24 cellular contexts compared by ENCODE assay signal in genomic region chr15:61112231-61112630, GRCh38.
DNase-seq lines count a peak whose midpoint lies in the region; ATAC-seq and TF ChIP-seq lines count a peak whose summit lies in the region.
"Had no signal": no experiment of that assay in that cellular context is flagged by ENCODE, and none has a peak within 500 bp of the region (broad histone marks: within the 10 kb centered on the region; RNA-seq: fewer than 3 reads in every experiment).

No MANE protein-coding gene starts in this region.

- no peaks in the 10 kb centered on the region for H3K79me2 ChIP-seq in osteoblast (ENCODE audit: insufficient read depth, low read length)

- TF ChIP-seq CTCF in osteoblast (IDR thresholded peaks at IDR 0.05; ENCODE audit: extremely low read depth, low read depth, low read length) = no peak

- H3K27ac Mint-ChIP-seq in activated T-cell treated with anti-CD3 and anti-CD28 coated beads, Interleukin-2, amount 50 U/mL, for 72 hours = peak overlapping the region; percentile 50
- no peak overlapping the region for H3K27ac Mint-ChIP-seq in activated T-cell treated with anti-CD3 and anti-CD28 coated beads, Interleukin-2, amount 50 U/mL, for 24 hours
- H3K27ac Mint-ChIP-seq: effector memory CD8-positive, alpha-beta T cell had no signal

- H3K4me3 ChIP-seq in osteoblast (ENCODE audit: insufficient read depth, low read length) = no peak overlapping the region
- H3K4me3 ChIP-seq: BLaER1 treated with 17β-estradiol and CSF1 and Interleukin-3, amounts not matched to agents 10 nM and 100 nM; GM12878; heart left ventricle had no signal

- H3K9me3 ChIP-seq in osteoblast (ENCODE audit: low read depth, low read length) = no peaks in the 10 kb centered on the region
- H3K9me3 ChIP-seq: BLaER1 treated with 17β-estradiol and CSF1 and Interleukin-3, amounts not matched to agents 10 nM and 100 nM; heart left ventricle had no signal

- no peak for DNase-seq in activated T-cell treated with anti-CD3 and anti-CD28 coated beads, Interleukin-2, amount 50 U/mL, for 72 hours
- DNase-seq in activated T-cell treated with anti-CD3 and anti-CD28 coated beads, Interleukin-2, amount 50 U/mL, for 24 hours = no peak
- DNase-seq in hepatic stellate cell (ENCODE audit: low spot score) (peak; percentile 5), osteoblast (ENCODE audit: insufficient read length, low spot score, missing footprints) (no peak)
- DNase-seq: activated CD4-positive, alpha-beta T cell treated with anti-CD3 and anti-CD28 coated beads, Interleukin-2, amount 50 U/mL, for 48 hours; activated naive CD4-positive, alpha-beta T cell treated with Interleukin-2 at 50 U/mL for 16 hours; Calu3; cerebellar nuclear complex; effector memory CD8-positive, alpha-beta T cell; KBM-7; kidney; midbrain; NCI-H187 treated with DMSO at 0.1 percent for 48 hours; NCI-H524; substantia nigra; T-helper 1 cell had no signal

- peaks cover 9% of the 10 kb centered on the region for H3K4me1 ChIP-seq in osteoblast (ENCODE audit: insufficient read depth, low read length)
- H3K4me1 ChIP-seq: BLaER1 treated with 17β-estradiol and CSF1 and Interleukin-3, amounts not matched to agents 10 nM and 100 nM had no signal

- no peak overlapping the region for H3K4me3 Mint-ChIP-seq in activated T-cell treated with anti-CD3 and anti-CD28 coated beads, Interleukin-2, amount 50 U/mL, for 72 hours
- no peak overlapping the region for H3K4me3 Mint-ChIP-seq in activated T-cell treated with anti-CD3 and anti-CD28 coated beads, Interleukin-2, amount 50 U/mL, for 24 hours
- H3K4me3 Mint-ChIP-seq: effector memory CD8-positive, alpha-beta T cell; nephron had no signal

- no peak overlapping the region for H3K4me2 ChIP-seq in osteoblast (ENCODE audit: insufficient read depth, low read length)
- H3K4me2 ChIP-seq: BLaER1 treated with 17β-estradiol and CSF1 and Interleukin-3, amounts not matched to agents 10 nM and 100 nM had no signal

- no peaks in the 10 kb centered on the region for H3K4me1 Mint-ChIP-seq in activated T-cell treated with anti-CD3 and anti-CD28 coated beads, Interleukin-2, amount 50 U/mL, for 72 hours (ENCODE audit: low read depth)
- no peaks in the 10 kb centered on the region for H3K4me1 Mint-ChIP-seq in activated T-cell treated with anti-CD3 and anti-CD28 coated beads, Interleukin-2, amount 50 U/mL, for 24 hours (ENCODE audit: low read depth)

- no peaks in the 10 kb centered on the region for H3K9me3 Mint-ChIP-seq in activated T-cell treated with anti-CD3 and anti-CD28 coated beads, Interleukin-2, amount 50 U/mL, for 72 hours
- H3K9me3 Mint-ChIP-seq in activated T-cell treated with anti-CD3 and anti-CD28 coated beads, Interleukin-2, amount 50 U/mL, for 24 hours = no peaks in the 10 kb centered on the region
- H3K9me3 Mint-ChIP-seq: effector memory CD8-positive, alpha-beta T cell; nephron had no signal

- ATAC-seq in activated T-cell treated with anti-CD3 and anti-CD28 coated beads, Interleukin-2, amount 50 U/mL, for 72 hours (replicated peaks in 1 of 2) = no peak
- no peak for ATAC-seq in GM18868 (IDR thresholded peaks at IDR 0.05; ENCODE audit: unreplicated experiment)
- ATAC-seq in HG02678 (IDR thresholded peaks at IDR 0.05; ENCODE audit: unreplicated experiment) = no peak
- no peak for ATAC-seq in GM19452 (IDR thresholded peaks at IDR 0.05; ENCODE audit: unreplicated experiment)
- ATAC-seq: effector memory CD8-positive, alpha-beta T cell; GM12878; heart left ventricle had no signal

- H3K27me3 ChIP-seq in osteoblast (ENCODE audit: insufficient read depth, low read length) = no peaks in the 10 kb centered on the region
- H3K27me3 ChIP-seq: BLaER1 treated with 17β-estradiol and CSF1 and Interleukin-3, amounts not matched to agents 10 nM and 100 nM; heart left ventricle had no signal

- H2AFZ ChIP-seq in osteoblast (ENCODE audit: low read length) = peak overlapping the region; percentile 20

- no peaks in the 10 kb centered on the region for H3K36me3 Mint-ChIP-seq in activated T-cell treated with anti-CD3 and anti-CD28 coated beads, Interleukin-2, amount 50 U/mL, for 72 hours (ENCODE audit: insufficient read depth in 2 of 2)
- no peaks in the 10 kb centered on the region for H3K36me3 Mint-ChIP-seq in activated T-cell treated with anti-CD3 and anti-CD28 coated beads, Interleukin-2, amount 50 U/mL, for 24 hours (ENCODE audit: low read depth)

- no peaks in the 10 kb centered on the region for H4K20me1 ChIP-seq in osteoblast (ENCODE audit: insufficient read depth, low read length)
- H4K20me1 ChIP-seq: BLaER1 treated with 17β-estradiol and CSF1 and Interleukin-3, amounts not matched to agents 10 nM and 100 nM had no signal

- H3K27me3 Mint-ChIP-seq in activated T-cell treated with anti-CD3 and anti-CD28 coated beads, Interleukin-2, amount 50 U/mL, for 72 hours (ENCODE audit: low read depth) = peaks cover 26% of the 10 kb centered on the region
- peaks cover 25% of the 10 kb centered on the region for H3K27me3 Mint-ChIP-seq in activated T-cell treated with anti-CD3 and anti-CD28 coated beads, Interleukin-2, amount 50 U/mL, for 24 hours

- no peak overlapping the region for H3K27ac ChIP-seq in osteoblast (ENCODE audit: low read depth, low read length)
- H3K27ac ChIP-seq: BLaER1 treated with 17β-estradiol and CSF1 and Interleukin-3, amounts not matched to agents 10 nM and 100 nM; heart left ventricle had no signal

- no peaks in the 10 kb centered on the region for H3K36me3 ChIP-seq in osteoblast (ENCODE audit: insufficient read depth, low read length)
- H3K36me3 ChIP-seq: BLaER1 treated with 17β-estradiol and CSF1 and Interleukin-3, amounts not matched to agents 10 nM and 100 nM; heart left ventricle had no signal

TF ChIP-seq in PFSK-1, 5 proteins besides CTCF, POLR2A, EP300 and RAD21:
- 0 out of 2 replicates have a peak, but pooled peaks have one; percentile 22 for TF ChIP-seq SIN3A (IDR thresholded peaks at IDR 0.05; ENCODE audit: borderline replicate concordance, insufficient read depth, low read length)
- TF ChIP-seq FOXP2 (optimal IDR thresholded peaks at IDR 0.05; ENCODE audit: borderline replicate concordance, extremely low read depth, extremely low read length, insufficient read depth) = no peak
TF ChIP-seq in PFSK-1: peak in this region for 1.
